9 cellular contexts compared by ENCODE assay signal in genomic region chr12:66776974-66777373, GRCh38.
A peak's percentile ranks its signal among the peaks of the same experiment; 100 is the strongest.
DNase-seq lines count a peak whose midpoint lies in the region; ATAC-seq and TF ChIP-seq lines count a peak whose summit lies in the region.
"Had no signal": no experiment of that assay in that cellular context is flagged by ENCODE, and none has a peak within 500 bp of the region (broad histone marks: within the 10 kb centered on the region; RNA-seq: fewer than 3 reads in every experiment).

No MANE protein-coding gene starts in this region.

- H3K4me3 Mint-ChIP-seq in activated CD4-positive, alpha-beta T cell treated with anti-CD3 and anti-CD28 coated beads for 36 hours, result no peak overlapping the region
- no peak overlapping the region for H3K4me3 Mint-ChIP-seq in stimulated activated naive B cell treated with anti-CD40 and anti-IgM and Interleukin-4, amounts not matched to agents 10 μg/mL and 1 μg/mL and 100 μg/mL, for 72 hours
- no peak overlapping the region for H3K4me3 Mint-ChIP-seq in endodermal cell

- H3K27ac ChIP-seq in foreskin keratinocyte (no peak overlapping the region), endodermal cell (ENCODE audit: low read depth, low read length) (no peak overlapping the region), SK-N-SH (ENCODE audit: low read depth in 2 of 2, low read length in 1 of 2) (no peak overlapping the region)

- no peak for TF ChIP-seq EP300 in SK-N-SH (IDR thresholded peaks at IDR 0.05; ENCODE audit: borderline replicate concordance in 1 of 2, low read depth in 1 of 2, low read length in 1 of 2)

- H3K4me3 ChIP-seq in endodermal cell (ENCODE audit: low read length) (no peak overlapping the region), SK-N-SH (ENCODE audit: low read depth in 2 of 2, low read length in 1 of 2) (no peak overlapping the region)

- peak; percentile 74 for DNase-seq in activated CD4-positive, alpha-beta T cell treated with anti-CD3 and anti-CD28 coated beads for 36 hours
- no peak for DNase-seq in activated CD4-positive, alpha-beta T cell treated with anti-CD3 and anti-CD28 coated beads, Interleukin-2, amount 50 U/mL, for 1 hour
- peak; percentile 62 for DNase-seq in activated effector memory CD4-positive, alpha-beta T cell treated with anti-CD3 and anti-CD28 coated beads, Interleukin-2, amount 50 U/mL, for 16 hours
- DNase-seq in stimulated activated naive B cell treated with anti-CD40 and anti-IgM and Interleukin-4, amounts not matched to agents 10 μg/mL and 1 μg/mL and 100 μg/mL, for 72 hours, result no peak
- DNase-seq in foreskin keratinocyte (no peak), endodermal cell (no peak), SK-N-SH (no peak)
- DNase-seq: ACHN had no signal

- peaks cover 2% of the 10 kb centered on the region for H3K27me3 Mint-ChIP-seq in activated CD4-positive, alpha-beta T cell treated with anti-CD3 and anti-CD28 coated beads for 36 hours
- peaks cover 8 to 15% of the 10 kb centered on the region in 2 donors for H3K27me3 Mint-ChIP-seq in stimulated activated naive B cell treated with anti-CD40 and anti-IgM and Interleukin-4, amounts not matched to agents 10 μg/mL and 1 μg/mL and 100 μg/mL, for 72 hours
- H3K27me3 Mint-ChIP-seq in endodermal cell (ENCODE audit: insufficient read depth), result peaks cover 22% of the 10 kb centered on the region

- no peak for TF ChIP-seq RAD21 in SK-N-SH (IDR thresholded peaks at IDR 0.05; ENCODE audit: low read length)

- H3K9me3 Mint-ChIP-seq in activated CD4-positive, alpha-beta T cell treated with anti-CD3 and anti-CD28 coated beads for 36 hours (ENCODE audit: low read depth), result no peaks in the 10 kb centered on the region
- H3K9me3 Mint-ChIP-seq in stimulated activated naive B cell treated with anti-CD40 and anti-IgM and Interleukin-4, amounts not matched to agents 10 μg/mL and 1 μg/mL and 100 μg/mL, for 72 hours, result no peaks in the 10 kb centered on the region
- H3K9me3 Mint-ChIP-seq in endodermal cell, result no peaks in the 10 kb centered on the region

- H3K4me2 ChIP-seq in SK-N-SH, result no peak overlapping the region

- no peaks in the 10 kb centered on the region for H3K9me2 ChIP-seq in SK-N-SH

- intact Hi-C loops in activated CD4-positive, alpha-beta T cell treated with anti-CD3 and anti-CD28 coated beads for 36 hours (cut with DNase I, micrococcal nuclease), result no loop called here

- ATAC-seq in activated CD4-positive, alpha-beta T cell treated with anti-CD3 and anti-CD28 coated beads for 36 hours, result peak; percentile 100
- ATAC-seq in HG03135 (IDR thresholded peaks at IDR 0.05; ENCODE audit: unreplicated experiment) (peak; percentile 84), foreskin keratinocyte (no peak)
- ATAC-seq in stimulated activated naive B cell treated with anti-CD40 and anti-IgM and Interleukin-4, amounts not matched to agents 10 μg/mL and 1 μg/mL and 100 μg/mL, for 72 hours (replicated peaks), result peak; percentile 78 to 81

- H3K9ac ChIP-seq in endodermal cell (ENCODE audit: extremely low read depth, low read length, poor library complexity, severe bottlenecking), result no peak overlapping the region
- H3K9ac ChIP-seq in SK-N-SH, result no peak overlapping the region

- peak overlapping the region; percentile 32 for H3K27ac Mint-ChIP-seq in activated CD4-positive, alpha-beta T cell treated with anti-CD3 and anti-CD28 coated beads for 36 hours
- H3K27ac Mint-ChIP-seq in stimulated activated naive B cell treated with anti-CD40 and anti-IgM and Interleukin-4, amounts not matched to agents 10 μg/mL and 1 μg/mL and 100 μg/mL, for 72 hours, result no peak overlapping the region
- no peak overlapping the region for H3K27ac Mint-ChIP-seq in endodermal cell

- no peaks in the 10 kb centered on the region for H4K20me1 ChIP-seq in SK-N-SH (ENCODE audit: insufficient read depth)

- no peaks in the 10 kb centered on the region for H3F3A ChIP-seq in SK-N-SH (replicated peaks; ENCODE audit: insufficient read depth)

- H3K36me3 Mint-ChIP-seq in activated CD4-positive, alpha-beta T cell treated with anti-CD3 and anti-CD28 coated beads for 36 hours (ENCODE audit: low read depth), result no peaks in the 10 kb centered on the region
- H3K36me3 Mint-ChIP-seq in stimulated activated naive B cell treated with anti-CD40 and anti-IgM and Interleukin-4, amounts not matched to agents 10 μg/mL and 1 μg/mL and 100 μg/mL, for 72 hours, result no peaks in the 10 kb centered on the region
- H3K36me3 Mint-ChIP-seq in endodermal cell (ENCODE audit: low read depth), result no peaks in the 10 kb centered on the region

- no peaks in the 10 kb centered on the region for H3K27me3 ChIP-seq in foreskin keratinocyte
- H3K27me3 ChIP-seq in endodermal cell (ENCODE audit: control insufficient read depth, insufficient read depth, low read length, poor library complexity, severe bottlenecking), result no peaks in the 10 kb centered on the region
- H3K27me3 ChIP-seq in SK-N-SH (ENCODE audit: insufficient read depth), result no peaks in the 10 kb centered on the region

- 80 to 90% methylated on average over 1 to 2 of the region's 2 CpGs for WGBS in endodermal cell (ENCODE audit: insufficient coverage in 1 of 2, insufficient read length in 1 of 2), 2 experiments
- 29% methylated on average over 2 of the region's 2 CpGs for WGBS in SK-N-SH (ENCODE audit: low lambda C conversion rate)

- H3K79me2 ChIP-seq in SK-N-SH (ENCODE audit: insufficient read depth), result no peaks in the 10 kb centered on the region

- POLR2A ChIA-PET in activated CD4-positive, alpha-beta T cell treated with anti-CD3 and anti-CD28 coated beads for 36 hours (lab: Charles Lee), result no interaction called here
- POLR2A ChIA-PET in SK-N-SH (lab: Yijun Ruan, JAX), result no interaction called here

- H3K9me3 ChIP-seq in endodermal cell (ENCODE audit: control insufficient read depth, low read length), result no peaks in the 10 kb centered on the region
- no peaks in the 10 kb centered on the region for H3K9me3 ChIP-seq in SK-N-SH

- no peaks in the 10 kb centered on the region for H3K36me3 ChIP-seq in endodermal cell (ENCODE audit: control insufficient read depth, insufficient read depth, low read length)
- H3K36me3 ChIP-seq in SK-N-SH (replicated peaks in 1 of 2; ENCODE audit: control insufficient read depth in 1 of 2, insufficient read depth in 2 of 2, low read length in 1 of 2), result no peaks in the 10 kb centered on the region

- CTCF ChIA-PET in activated CD4-positive, alpha-beta T cell treated with anti-CD3 and anti-CD28 coated beads for 36 hours (lab: Charles Lee), result no interaction called here
- CTCF ChIA-PET in SK-N-SH (lab: Yijun Ruan, JAX), result no interaction called here

- H3K4me1 ChIP-seq in foreskin keratinocyte (no peaks in the 10 kb centered on the region), endodermal cell (ENCODE audit: control insufficient read depth, insufficient read depth, low read length) (no peaks in the 10 kb centered on the region), SK-N-SH (ENCODE audit: control insufficient read depth in 1 of 2, insufficient read depth in 2 of 2, low read depth in 1 of 2, low read length in 1 of 2) (no peaks in the 10 kb centered on the region; a peak in 1 of 4 replicates)

- H2AFZ ChIP-seq in SK-N-SH (ENCODE audit: low read depth), result no peak overlapping the region

- TF ChIP-seq CTCF in foreskin keratinocyte (conservative IDR thresholded peaks at IDR 0.05) (no peak), endodermal cell (conservative IDR thresholded peaks at IDR 0.05) (no peak), SK-N-SH (IDR thresholded peaks at IDR 0.05) (no peak)

- peaks cover 18% of the 10 kb centered on the region for H3K4me1 Mint-ChIP-seq in activated CD4-positive, alpha-beta T cell treated with anti-CD3 and anti-CD28 coated beads for 36 hours
- peaks cover 0 to 11% of the 10 kb centered on the region in 2 donors for H3K4me1 Mint-ChIP-seq in stimulated activated naive B cell treated with anti-CD40 and anti-IgM and Interleukin-4, amounts not matched to agents 10 μg/mL and 1 μg/mL and 100 μg/mL, for 72 hours
- H3K4me1 Mint-ChIP-seq in endodermal cell, result peaks cover 5% of the 10 kb centered on the region

TF ChIP-seq in SK-N-SH, 30 proteins besides CTCF, POLR2A, EP300 and RAD21:
- TF ChIP-seq RCOR1 (IDR thresholded peaks at IDR 0.05; ENCODE audit: low read length), result no peak
- no peak for TF ChIP-seq USF1 (IDR thresholded peaks at IDR 0.05; ENCODE audit: borderline replicate concordance, low read depth)
- TF ChIP-seq NRF1 (IDR thresholded peaks at IDR 0.05; ENCODE audit: low read depth, low read length), result no peak
- no peak for TF ChIP-seq CHD2 (IDR thresholded peaks at IDR 0.05; ENCODE audit: low read length, partially characterized antibody)
- no peak for TF ChIP-seq JUND (IDR thresholded peaks at IDR 0.05)

Comparison
In these comparisons a context has a peak if more than half of its experiments do, and no peak if none do; other contexts are left out.
1. DNase-seq: peak in activated CD4-positive, alpha-beta T cell treated with anti-CD3 and anti-CD28 coated beads for 36 hours (single experiment) and activated effector memory CD4-positive, alpha-beta T cell treated with anti-CD3 and anti-CD28 coated beads, Interleukin-2, amount 50 U/mL, for 16 hours (single experiment); none in activated CD4-positive, alpha-beta T cell treated with anti-CD3 and anti-CD28 coated beads, Interleukin-2, amount 50 U/mL, for 1 hour (single experiment), stimulated activated naive B cell treated with anti-CD40 and anti-IgM and Interleukin-4, amounts not matched to agents 10 μg/mL and 1 μg/mL and 100 μg/mL, for 72 hours (single experiment), foreskin keratinocyte (0 of 2), endodermal cell (single experiment) and SK-N-SH (single experiment).